Comparison of ENCODE assay signal across 27 cellular contexts in genomic region chr1:68375919-68376318, GRCh38.
A peak's percentile ranks its signal among the peaks of the same experiment; 100 is the strongest.
DNase-seq lines count a peak whose midpoint lies in the region; FAIRE-seq and TF ChIP-seq lines count a peak whose summit lies in the region.
"Had no signal": no experiment of that assay in that cellular context is flagged by ENCODE, and none has a peak within 500 bp of the region (broad histone marks: within the 10 kb centered on the region; RNA-seq: fewer than 3 reads in every experiment).

No MANE protein-coding gene starts in this region.

- H3K4me1 ChIP-seq in GM23248 (ENCODE audit: insufficient read depth) = peaks cover 32% of the 10 kb centered on the region
- H3K4me1 ChIP-seq in OCI-LY7 (ENCODE audit: insufficient read depth, low read length, poor library complexity, severe bottlenecking) = no peaks in the 10 kb centered on the region
- H3K4me1 ChIP-seq: prostate gland had no signal

- WGBS in GM23248 (ENCODE audit: low coverage in 1 of 2, low lambda C conversion rate in 2 of 2, missing lambda C conversion rate in 2 of 2), 2 experiments = 18 to 31% methylated on average over 1 of the region's 1 CpG

- BruUV-seq in OCI-LY7 (replicated peaks; lab: Mats Ljungman, UMichigan) = no TSS peak

- intact Hi-C loops in OCI-LY7 (cut with micrococcal nuclease; ENCODE audit: unreplicated experiment) = no loop called here

- H3K36me3 ChIP-seq in GM23248 (ENCODE audit: low read depth) = no peaks in the 10 kb centered on the region
- no peaks in the 10 kb centered on the region for H3K36me3 ChIP-seq in OCI-LY7 (ENCODE audit: insufficient read depth, low read length)
- H3K36me3 ChIP-seq: prostate gland, WERI-Rb-1 had no signal

- TF ChIP-seq CTCF in OCI-LY7 (conservative IDR thresholded peaks at IDR 0.05; ENCODE audit: low read length) = no peak

- H3K27me3 ChIP-seq in GM23248 (replicated peaks; ENCODE audit: insufficient read depth) = no peaks in the 10 kb centered on the region

- H3K9me3 ChIP-seq in GM23248 (ENCODE audit: low read depth) (no peaks in the 10 kb centered on the region), OCI-LY7 (ENCODE audit: low read length) (no peaks in the 10 kb centered on the region)
- H3K9me3 ChIP-seq: prostate gland had no signal

- H3K4me3 ChIP-seq in GM23248 (no peak overlapping the region), OCI-LY7 (ENCODE audit: low read depth, low read length, poor library complexity, severe bottlenecking) (no peak overlapping the region)
- H3K4me3 ChIP-seq: K562, prostate gland had no signal

- H3F3A ChIP-seq in GM23248 (ENCODE audit: insufficient read depth) = peaks cover 23% of the 10 kb centered on the region

- H4K20me1 ChIP-seq in GM23248 (ENCODE audit: insufficient read depth) (no peaks in the 10 kb centered on the region), OCI-LY7 (ENCODE audit: insufficient read depth, low read length) (no peaks in the 10 kb centered on the region)

- H3K79me2 ChIP-seq in GM23248 (ENCODE audit: insufficient read depth) (no peaks in the 10 kb centered on the region), OCI-LY7 (ENCODE audit: insufficient read depth, low read depth, low read length) (no peaks in the 10 kb centered on the region)

- H3K9me2 ChIP-seq in GM23248 (ENCODE audit: insufficient read depth) (no peaks in the 10 kb centered on the region), OCI-LY7 (ENCODE audit: insufficient read depth, low read length) (no peaks in the 10 kb centered on the region)

- POLR2A ChIA-PET in OCI-LY7 (lab: Charles Lee) = interaction anchor here (1.1 kb wide), 1 partner anchor 608 kb away, joined by 3 read pairs; no protein-coding TSS in a partner anchor

- H2AFZ ChIP-seq in GM23248 = no peak overlapping the region
- H2AFZ ChIP-seq in OCI-LY7 (ENCODE audit: low read length) = no peak overlapping the region

- CTCF ChIA-PET in OCI-LY7 (lab: Charles Lee; ENCODE audit: unreplicated experiment) = no interaction called here

- peak overlapping the region; percentile 20 for H3K4me2 ChIP-seq in GM23248 (ENCODE audit: unreplicated experiment)
- H3K4me2 ChIP-seq in OCI-LY7 (ENCODE audit: low read length) = no peak overlapping the region

- peak; percentile 32 for DNase-seq in GM23248
- peak; percentile 56 for DNase-seq in astrocyte of the hippocampus (ENCODE audit: low read depth, low spot score)
- DNase-seq in left kidney (ENCODE audit: low read depth, low spot score) = peak; percentile 19
- no peak for DNase-seq in stimulated activated naive CD4-positive, alpha-beta T cell (lab: John Stamatoyannopoulos, UW)
- DNase-seq in kidney glomerular epithelial cell (lab: John Stamatoyannopoulos, UW) = no peak
- DNase-seq in OCI-LY7 (ENCODE audit: low spot score) = no peak
- DNase-seq in activated CD4-positive, alpha-beta T cell treated with anti-CD3 and anti-CD28 coated beads for 1 hour = no peak
- DNase-seq: activated CD4-positive, alpha-beta memory T cell treated with anti-CD3 and anti-CD28 coated beads for 36 hours; activated naive CD4-positive, alpha-beta T cell; activated T-cell treated with anti-CD3 and anti-CD28 coated beads for 4 hours; CD4-positive, alpha-beta memory T cell; DMS79; HFFc6; kidney; mesendoderm; MV-4-11; natural killer cell; NCI-H187 treated with DMSO at 0.1 percent for 48 hours; SHP77; stimulated activated CD4-positive, alpha-beta T cell treated with anti-CD3 and anti-CD28 coated beads, Interleukin-4, amount 100 ng/mL, for 24 hours; WERI-Rb-1 had no signal

- in situ Hi-C loops in GM23248 (cut with MboI) = no loop called here

- FAIRE-seq in A204.1 (lab: Jason Lieb, UNC) = peak; percentile 100
- FAIRE-seq: colon, endometrium, K562, kidney, urothelium cell line had no signal

- H3K9ac ChIP-seq in GM23248 = no peak overlapping the region

- H3K27ac ChIP-seq in GM23248 = no peak overlapping the region
- H3K27ac ChIP-seq in OCI-LY7 (ENCODE audit: low read depth, low read length, poor library complexity, severe bottlenecking) = no peak overlapping the region
- H3K27ac ChIP-seq: prostate gland, WERI-Rb-1 had no signal

Comparison
In these comparisons a context has a peak if more than half of its experiments do, and no peak if none do; other contexts are left out.
1. DNase-seq: peak in GM23248 (single experiment), astrocyte of the hippocampus (single experiment) and left kidney (single experiment); none in stimulated activated naive CD4-positive, alpha-beta T cell (0 of 6), kidney glomerular epithelial cell (single experiment), OCI-LY7 (single experiment) and activated CD4-positive, alpha-beta T cell treated with anti-CD3 and anti-CD28 coated beads for 1 hour (single experiment).